ENCODE assay signal across 1 cellular context in genomic region chr2:24771905-24772586, GRCh38.
TF ChIP-seq lines count a peak whose summit lies in the region.

No MANE protein-coding gene starts in this region.

TF ChIP-seq in HepG2, 621 proteins besides CTCF, POLR2A, EP300 and RAD21:
- no peak for TF ChIP-seq IRF2 (CRISPR knock-in tag; IDR thresholded peaks at IDR 0.05)
- TF ChIP-seq, protein P1, sequence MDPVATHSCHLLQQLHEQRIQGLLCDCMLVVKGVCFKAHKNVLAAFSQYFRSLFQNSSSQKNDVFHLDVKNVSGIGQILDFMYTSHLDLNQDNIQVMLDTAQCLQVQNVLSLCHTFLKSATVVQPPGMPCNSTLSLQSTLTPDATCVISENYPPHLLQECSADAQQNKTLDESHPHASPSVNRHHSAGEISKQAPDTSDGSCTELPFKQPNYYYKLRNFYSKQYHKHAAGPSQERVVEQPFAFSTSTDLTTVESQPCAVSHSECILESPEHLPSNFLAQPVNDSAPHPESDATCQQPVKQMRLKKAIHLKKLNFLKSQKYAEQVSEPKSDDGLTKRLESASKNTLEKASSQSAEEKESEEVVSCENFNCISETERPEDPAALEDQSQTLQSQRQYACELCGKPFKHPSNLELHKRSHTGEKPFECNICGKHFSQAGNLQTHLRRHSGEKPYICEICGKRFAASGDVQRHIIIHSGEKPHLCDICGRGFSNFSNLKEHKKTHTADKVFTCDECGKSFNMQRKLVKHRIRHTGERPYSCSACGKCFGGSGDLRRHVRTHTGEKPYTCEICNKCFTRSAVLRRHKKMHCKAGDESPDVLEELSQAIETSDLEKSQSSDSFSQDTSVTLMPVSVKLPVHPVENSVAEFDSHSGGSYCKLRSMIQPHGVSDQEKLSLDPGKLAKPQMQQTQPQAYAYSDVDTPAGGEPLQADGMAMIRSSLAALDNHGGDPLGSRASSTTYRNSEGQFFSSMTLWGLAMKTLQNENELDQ (CRISPR knock-in tag; IDR thresholded peaks at IDR 0.05; ENCODE audit: borderline replicate concordance): no peak
